8 cellular contexts compared by ENCODE assay signal in genomic region chr15:84570164-84570692, GRCh38.
A peak's percentile ranks its signal among the peaks of the same experiment; 100 is the strongest.
DNase-seq lines count a peak whose midpoint lies in the region; ATAC-seq and TF ChIP-seq lines count a peak whose summit lies in the region.

No MANE protein-coding gene starts in this region.

- H3K27ac Mint-ChIP-seq in memory B cell: peak overlapping the region; percentile 58

- no peak for TF ChIP-seq EP300 in Ishikawa (IDR thresholded peaks at IDR 0.05; ENCODE audit: borderline replicate concordance)

- DNase-seq in GDM1 (lab: John Stamatoyannopoulos, UW) (peak; percentile 6), memory B cell (ENCODE audit: low spot score in 2 of 2) (peak; percentile 40 to 53), SHP77 (lab: John Stamatoyannopoulos, UW) (no peak)
- peak; percentile 26 for DNase-seq in activated CD4-positive, alpha-beta T cell treated with anti-CD3 and anti-CD28 coated beads, Interleukin-2, amount 50 U/mL, for 4 hours
- DNase-seq in effector CD4-positive, alpha-beta T cell: peak; percentile 14
- peak; percentile 17 to 20 for DNase-seq in stimulated activated CD8-positive, alpha-beta memory T cell treated with anti-CD3 and anti-CD28 coated beads, Interleukin-15, amount 100 ng/mL, for 48 hours (ENCODE audit: low read depth in 2 of 2)

- no peaks in the 10 kb centered on the region for H3K27me3 Mint-ChIP-seq in memory B cell

- peak overlapping the region; percentile 93 for H3K4me3 Mint-ChIP-seq in memory B cell

- no peaks in the 10 kb centered on the region for H3K9me3 Mint-ChIP-seq in memory B cell

- H3K36me3 Mint-ChIP-seq in memory B cell: no peaks in the 10 kb centered on the region

- TF ChIP-seq RAD21 in Ishikawa (IDR thresholded peaks at IDR 0.05; ENCODE audit: low read depth): no peak

- peaks cover 4% of the 10 kb centered on the region for H3K4me1 Mint-ChIP-seq in memory B cell

- ATAC-seq in memory B cell (ENCODE audit: low read depth) (peak; percentile 57), GM18870 (IDR thresholded peaks at IDR 0.05; ENCODE audit: unreplicated experiment) (no peak)

TF ChIP-seq in Ishikawa, 13 proteins besides CTCF, POLR2A, EP300 and RAD21:
- TF ChIP-seq CREB1 (IDR thresholded peaks at IDR 0.05; ENCODE audit: low read depth) (no peak), TEAD4 (IDR thresholded peaks at IDR 0.05) (no peak), CEBPB (IDR thresholded peaks at IDR 0.05) (no peak), TAF1 (IDR thresholded peaks at IDR 0.05; ENCODE audit: low read depth) (peak; percentile 8; the same call in 1 of the 2 replicates), TCF12 (IDR thresholded peaks at IDR 0.05; ENCODE audit: low read depth) (peak; percentile 52), FOXM1 (IDR thresholded peaks at IDR 0.05; ENCODE audit: borderline replicate concordance, low read depth) (no peak), YY1 (IDR thresholded peaks at IDR 0.05; ENCODE audit: low read depth) (no peak), NFIC (IDR thresholded peaks at IDR 0.05) (no peak), EGR1 (IDR thresholded peaks at IDR 0.05) (no peak), ZBTB7A (IDR thresholded peaks at IDR 0.05; ENCODE audit: low read depth) (no peak)
- TF ChIP-seq, protein P1, sequence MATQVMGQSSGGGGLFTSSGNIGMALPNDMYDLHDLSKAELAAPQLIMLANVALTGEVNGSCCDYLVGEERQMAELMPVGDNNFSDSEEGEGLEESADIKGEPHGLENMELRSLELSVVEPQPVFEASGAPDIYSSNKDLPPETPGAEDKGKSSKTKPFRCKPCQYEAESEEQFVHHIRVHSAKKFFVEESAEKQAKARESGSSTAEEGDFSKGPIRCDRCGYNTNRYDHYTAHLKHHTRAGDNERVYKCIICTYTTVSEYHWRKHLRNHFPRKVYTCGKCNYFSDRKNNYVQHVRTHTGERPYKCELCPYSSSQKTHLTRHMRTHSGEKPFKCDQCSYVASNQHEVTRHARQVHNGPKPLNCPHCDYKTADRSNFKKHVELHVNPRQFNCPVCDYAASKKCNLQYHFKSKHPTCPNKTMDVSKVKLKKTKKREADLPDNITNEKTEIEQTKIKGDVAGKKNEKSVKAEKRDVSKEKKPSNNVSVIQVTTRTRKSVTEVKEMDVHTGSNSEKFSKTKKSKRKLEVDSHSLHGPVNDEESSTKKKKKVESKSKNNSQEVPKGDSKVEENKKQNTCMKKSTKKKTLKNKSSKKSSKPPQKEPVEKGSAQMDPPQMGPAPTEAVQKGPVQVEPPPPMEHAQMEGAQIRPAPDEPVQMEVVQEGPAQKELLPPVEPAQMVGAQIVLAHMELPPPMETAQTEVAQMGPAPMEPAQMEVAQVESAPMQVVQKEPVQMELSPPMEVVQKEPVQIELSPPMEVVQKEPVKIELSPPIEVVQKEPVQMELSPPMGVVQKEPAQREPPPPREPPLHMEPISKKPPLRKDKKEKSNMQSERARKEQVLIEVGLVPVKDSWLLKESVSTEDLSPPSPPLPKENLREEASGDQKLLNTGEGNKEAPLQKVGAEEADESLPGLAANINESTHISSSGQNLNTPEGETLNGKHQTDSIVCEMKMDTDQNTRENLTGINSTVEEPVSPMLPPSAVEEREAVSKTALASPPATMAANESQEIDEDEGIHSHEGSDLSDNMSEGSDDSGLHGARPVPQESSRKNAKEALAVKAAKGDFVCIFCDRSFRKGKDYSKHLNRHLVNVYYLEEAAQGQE (IDR thresholded peaks at IDR 0.05; ENCODE audit: low read depth): no peak
- TF ChIP-seq, protein P2, sequence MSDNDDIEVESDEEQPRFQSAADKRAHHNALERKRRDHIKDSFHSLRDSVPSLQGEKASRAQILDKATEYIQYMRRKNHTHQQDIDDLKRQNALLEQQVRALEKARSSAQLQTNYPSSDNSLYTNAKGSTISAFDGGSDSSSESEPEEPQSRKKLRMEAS (IDR thresholded peaks at IDR 0.05): 0 out of 2 replicates have a peak, but pooled peaks have one; percentile 19
- TF ChIP-seq, protein P3, sequence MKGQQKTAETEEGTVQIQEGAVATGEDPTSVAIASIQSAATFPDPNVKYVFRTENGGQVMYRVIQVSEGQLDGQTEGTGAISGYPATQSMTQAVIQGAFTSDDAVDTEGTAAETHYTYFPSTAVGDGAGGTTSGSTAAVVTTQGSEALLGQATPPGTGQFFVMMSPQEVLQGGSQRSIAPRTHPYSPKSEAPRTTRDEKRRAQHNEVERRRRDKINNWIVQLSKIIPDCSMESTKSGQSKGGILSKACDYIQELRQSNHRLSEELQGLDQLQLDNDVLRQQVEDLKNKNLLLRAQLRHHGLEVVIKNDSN (IDR thresholded peaks at IDR 0.05): no peak

Comparison
In these comparisons a context has a peak if more than half of its experiments do, and no peak if none do; other contexts are left out.
1. DNase-seq: peak in GDM1 (single experiment), activated CD4-positive, alpha-beta T cell treated with anti-CD3 and anti-CD28 coated beads, Interleukin-2, amount 50 U/mL, for 4 hours (2 of 2), effector CD4-positive, alpha-beta T cell (single experiment), memory B cell (2 of 2) and stimulated activated CD8-positive, alpha-beta memory T cell treated with anti-CD3 and anti-CD28 coated beads, Interleukin-15, amount 100 ng/mL, for 48 hours (2 of 2); none in SHP77 (0 of 2).